ENCODE assay signal across 13 cellular contexts in the genomic region with DNA sequence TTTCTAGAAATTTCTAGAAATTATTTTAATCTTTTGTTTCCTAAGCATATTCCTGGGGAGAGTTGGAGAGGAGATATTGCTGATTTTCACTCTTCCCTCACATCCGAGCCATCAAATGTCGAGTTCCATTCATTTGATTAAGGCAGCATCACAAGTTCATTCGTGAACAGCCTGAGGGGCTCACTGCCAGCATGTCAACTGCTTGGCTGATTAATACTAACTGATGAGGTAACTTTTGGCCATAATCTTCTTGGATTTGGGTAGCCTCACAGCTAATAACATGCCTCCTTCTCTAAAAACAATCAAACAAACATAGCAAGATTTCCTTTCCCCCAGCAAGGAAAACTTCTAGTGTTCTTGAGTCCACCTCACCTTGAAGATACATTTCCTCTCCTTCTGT.
A peak's percentile ranks its signal among the peaks of the same experiment; 100 is the strongest.
DNase-seq lines count a peak whose midpoint lies in the region; ATAC-seq, FAIRE-seq and TF ChIP-seq lines count a peak whose summit lies in the region.
"Had no signal": no experiment of that assay in that cellular context is flagged by ENCODE, and none has a peak within 500 bp of the region (broad histone marks: within the 10 kb centered on the region; RNA-seq: fewer than 3 reads in every experiment).

No MANE protein-coding gene starts in this region.

- CTCF ChIA-PET in H1 (lab: Charles Lee; ENCODE audit: partially characterized antibody), result interaction anchor here (0.8 to 3.7 kb wide), 6 partner anchors 20 to 76 kb away, joined by 3 to 19 read pairs (median 3); no protein-coding TSS in a partner anchor
- CTCF ChIA-PET in naive thymus-derived CD4-positive, alpha-beta T cell (lab: Charles Lee), result interaction anchor here (1.0 kb wide), 1 partner anchor 20 kb away, joined by 3 read pairs; no protein-coding TSS in a partner anchor

- H4K5ac ChIP-seq in H1 (ENCODE audit: insufficient read length, low read depth, low read length), result no peak overlapping the region

- intact Hi-C loops in naive thymus-derived CD4-positive, alpha-beta T cell (cut with micrococcal nuclease), result no loop called here

- H3K9me2 ChIP-seq in Karpas-422 (replicated peaks; ENCODE audit: insufficient read depth, low read length), result no peaks in the 10 kb centered on the region

- FAIRE-seq in H1 (lab: Jason Lieb, UNC), result no peak
- no peak for FAIRE-seq in H54 (lab: Jason Lieb, UNC)

- H3K4ac ChIP-seq in H1 (replicated peaks; ENCODE audit: insufficient read length, low read depth, low read length), result no peak overlapping the region

- no peak for TF ChIP-seq POLR2A in H1 (IDR thresholded peaks at IDR 0.05; ENCODE audit: control extremely low read depth in 1 of 2, low read depth in 2 of 2, low read length in 2 of 2)
- TF ChIP-seq POLR2A in H54 (IDR thresholded peaks at IDR 0.05; ENCODE audit: low read depth, low read length), result no peak

- H2BK12ac ChIP-seq in H1 (ENCODE audit: low read depth, low read length), result no peak overlapping the region

- TF ChIP-seq CTCF in H1 (IDR thresholded peaks at IDR 0.05; ENCODE audit: control extremely low read depth in 1 of 3, insufficient read depth in 1 of 3, low read depth in 1 of 3, low read length in 3 of 3), result no peak

- DNase-seq in CD4-positive, CD25-positive, alpha-beta regulatory T cell, result no peak
- no peak for DNase-seq in Karpas-422
- no peak for DNase-seq in H1 (ENCODE audit: low read depth in 1 of 2, low spot score in 2 of 2)
- DNase-seq in naive thymus-derived CD4-positive, alpha-beta T cell, result no peak
- DNase-seq in H54 (ENCODE audit: insufficient read length, low spot score), result no peak
- DNase-seq in NCI-H187 (lab: John Stamatoyannopoulos, UW), result no peak
- DNase-seq: colonic mucosa, NCI-H2029, NCI-H748 treated with DMSO at 0.1 percent for 48 hours had no signal

- H3K36me3 ChIP-seq in CD4-positive, CD25-positive, alpha-beta regulatory T cell (ENCODE audit: control insufficient read depth, insufficient read depth, low read length), result peaks cover 46% of the 10 kb centered on the region
- H3K36me3 ChIP-seq in Karpas-422 (ENCODE audit: insufficient read depth, low read length), result peaks cover 45% of the 10 kb centered on the region
- no peaks in the 10 kb centered on the region; a peak in 2 of 8 replicates for H3K36me3 ChIP-seq in H1 (ENCODE audit: control insufficient read depth in 2 of 4, insufficient read depth in 4 of 4, low read length in 3 of 4)
- H3K36me3 ChIP-seq in naive thymus-derived CD4-positive, alpha-beta T cell (ENCODE audit: control insufficient read depth in 2 of 3, insufficient read depth in 3 of 3, low read length in 3 of 3), result peaks cover 5 to 43% (median 16%) of the 10 kb centered on the region in 3 experiments

- no peak overlapping the region for H2BK120ac ChIP-seq in H1 (replicated peaks; ENCODE audit: low read depth, low read length)

- H3K56ac ChIP-seq in H1 (replicated peaks; ENCODE audit: insufficient read length, low read depth, low read length), result no peak overlapping the region

- no peak for ATAC-seq in CD4-positive, CD25-positive, alpha-beta regulatory T cell (ENCODE audit: low read depth in 2 of 2)
- no peak for ATAC-seq in naive thymus-derived CD4-positive, alpha-beta T cell
- no peak for ATAC-seq in HG03139 (IDR thresholded peaks at IDR 0.05; ENCODE audit: unreplicated experiment)
- ATAC-seq in GM19023 (IDR thresholded peaks at IDR 0.05; ENCODE audit: unreplicated experiment), result no peak

- H3K27ac Mint-ChIP-seq in CD4-positive, CD25-positive, alpha-beta regulatory T cell, result peak overlapping the region in 2 of 3 donors; percentile 21 to 65
- peak overlapping the region in 8 of 9 donors; percentile 64 to 94 (median 72) for H3K27ac Mint-ChIP-seq in naive thymus-derived CD4-positive, alpha-beta T cell
- H3K27ac Mint-ChIP-seq: mesothelial cell of epicardium had no signal

- H4K8ac ChIP-seq in H1 (ENCODE audit: extremely low read depth, insufficient read depth, low read length), result no peak overlapping the region

- peaks cover 4% of the 10 kb centered on the region; the same call in 1 of the 2 replicates for H3K23me2 ChIP-seq in H1 (ENCODE audit: low read depth, low read length)

- POLR2A ChIA-PET in H1 (lab: Charles Lee; ENCODE audit: partially characterized antibody), result no interaction called here
- POLR2A ChIA-PET in naive thymus-derived CD4-positive, alpha-beta T cell (lab: Charles Lee), result interaction anchor here (1.0 to 3.7 kb wide), 7 partner anchors 20 to 53 kb away, joined by 3 to 27 read pairs (median 4); no protein-coding TSS in a partner anchor

- H3K27me3 ChIP-seq in CD4-positive, CD25-positive, alpha-beta regulatory T cell (ENCODE audit: control insufficient read depth, insufficient read depth, low read length), result no peaks in the 10 kb centered on the region
- no peaks in the 10 kb centered on the region for H3K27me3 ChIP-seq in Karpas-422 (ENCODE audit: low read length)
- H3K27me3 ChIP-seq in H1 (replicated peaks in 1 of 4; ENCODE audit: control insufficient read depth in 3 of 4, extremely low read depth in 1 of 4, insufficient read depth in 3 of 4, low read length in 3 of 4), result no peaks in the 10 kb centered on the region
- no peaks in the 10 kb centered on the region for H3K27me3 ChIP-seq in naive thymus-derived CD4-positive, alpha-beta T cell (ENCODE audit: control insufficient read depth in 2 of 2, insufficient read depth in 2 of 2, low read length in 2 of 2)
- H3K27me3 ChIP-seq: colonic mucosa had no signal

- peaks cover 18% of the 10 kb centered on the region for H3K4me1 ChIP-seq in CD4-positive, CD25-positive, alpha-beta regulatory T cell (ENCODE audit: control insufficient read depth, insufficient read depth, low read length, poor library complexity, severe bottlenecking)
- peaks cover 94% of the 10 kb centered on the region for H3K4me1 ChIP-seq in Karpas-422 (ENCODE audit: low read length)
- H3K4me1 ChIP-seq in H1 (replicated peaks in 1 of 4; ENCODE audit: control insufficient read depth in 3 of 4, insufficient read depth in 4 of 4, low read length in 3 of 4), result peaks cover 5 to 12% (median 8%) of the 10 kb centered on the region in 4 experiments; a peak in 5 of 7 replicates
- peaks cover 16 to 50% of the 10 kb centered on the region in 2 donors for H3K4me1 ChIP-seq in naive thymus-derived CD4-positive, alpha-beta T cell (ENCODE audit: control insufficient read depth in 2 of 2, insufficient read depth in 2 of 2, low read length in 2 of 2)

- H3K9me3 ChIP-seq in CD4-positive, CD25-positive, alpha-beta regulatory T cell (ENCODE audit: control insufficient read depth in 2 of 2, low read length in 2 of 2), result no peaks in the 10 kb centered on the region
- no peaks in the 10 kb centered on the region for H3K9me3 ChIP-seq in Karpas-422 (ENCODE audit: low read length)
- H3K9me3 ChIP-seq in H1 (ENCODE audit: insufficient read depth in 2 of 2, low read depth in 1 of 2, low read length in 1 of 2), result no peaks in the 10 kb centered on the region
- no peaks in the 10 kb centered on the region for H3K9me3 ChIP-seq in naive thymus-derived CD4-positive, alpha-beta T cell (ENCODE audit: control insufficient read depth in 2 of 3, low read length in 3 of 3)
- H3K9me3 ChIP-seq: colonic mucosa had no signal

- peaks cover 84% of the 10 kb centered on the region for H3K79me2 ChIP-seq in Karpas-422 (ENCODE audit: low read length)
- H3K79me2 ChIP-seq in H1 (ENCODE audit: control insufficient read depth in 1 of 2, insufficient read depth in 2 of 2, low read length in 2 of 2), result 0 out of 4 replicates have a peak, but pooled peaks cover 0 to 5% of the 10 kb centered on the region in 2 experiments

- H4K91ac ChIP-seq in H1 (replicated peaks; ENCODE audit: insufficient read length, low read length), result no peak overlapping the region

- H3K9me3 Mint-ChIP-seq in CD4-positive, CD25-positive, alpha-beta regulatory T cell, result peaks cover 0 to 3% (median 0%) of the 10 kb centered on the region in 7 donors
- peaks cover 0 to 7% (median 0%) of the 10 kb centered on the region in 11 donors for H3K9me3 Mint-ChIP-seq in naive thymus-derived CD4-positive, alpha-beta T cell
- H3K9me3 Mint-ChIP-seq: mesothelial cell of epicardium had no signal

- H3K14ac ChIP-seq in H1 (ENCODE audit: insufficient read length), result no peak overlapping the region

- H2BK5ac ChIP-seq in H1 (ENCODE audit: low read depth, low read length), result no peak overlapping the region

- TF ChIP-seq EP300 in H1 (IDR thresholded peaks at IDR 0.05; ENCODE audit: borderline replicate concordance in 1 of 2, low read depth in 2 of 2, low read length in 2 of 2), result no peak

- no peak overlapping the region for H3K23ac ChIP-seq in H1 (ENCODE audit: insufficient read length)

- H3K9ac ChIP-seq in Karpas-422 (ENCODE audit: low read length) (peak overlapping the region; percentile 43; the same call in 1 of the 2 replicates), H1 (replicated peaks in 1 of 4; ENCODE audit: extremely low read depth in 1 of 4, low read depth in 3 of 4, low read length in 3 of 4) (no peak overlapping the region)

- peak overlapping the region in 1 of 4 donors; percentile 22 for H3K4me3 Mint-ChIP-seq in CD4-positive, CD25-positive, alpha-beta regulatory T cell
- H3K4me3 Mint-ChIP-seq in naive thymus-derived CD4-positive, alpha-beta T cell, result peak overlapping the region; percentile 35 to 83 (median 72)
- H3K4me3 Mint-ChIP-seq: mesothelial cell of epicardium had no signal

- H3K4me2 ChIP-seq in Karpas-422 (ENCODE audit: low read depth, low read length, poor library complexity, severe bottlenecking) (peak overlapping the region; percentile 51), H1 (ENCODE audit: insufficient read depth in 1 of 2, low read depth in 2 of 2, low read length in 2 of 2) (no peak overlapping the region)

- H3K4me3 ChIP-seq in CD4-positive, CD25-positive, alpha-beta regulatory T cell (ENCODE audit: low read depth, low read length), result no peak overlapping the region
- 0 out of 2 replicates have a peak overlapping the region, but pooled peaks have one; percentile 15 for H3K4me3 ChIP-seq in Karpas-422 (ENCODE audit: low read length)
- no peak overlapping the region for H3K4me3 ChIP-seq in H1 (ENCODE audit: extremely low read depth in 1 of 4, insufficient read depth in 2 of 4, low read depth in 3 of 4, low read length in 4 of 4)
- no peak overlapping the region for H3K4me3 ChIP-seq in naive thymus-derived CD4-positive, alpha-beta T cell (ENCODE audit: low read length)
- H3K4me3 ChIP-seq: colonic mucosa had no signal

- H2AFZ ChIP-seq in Karpas-422 (ENCODE audit: low read length) (no peak overlapping the region), H1 (ENCODE audit: low read length) (no peak overlapping the region)

- H2BK20ac ChIP-seq in H1 (ENCODE audit: low read length), result no peak overlapping the region

- no peak for TF ChIP-seq RAD21 in H1 (IDR thresholded peaks at IDR 0.05 in 1 of 2, conservative IDR thresholded peaks at IDR 0.05 in 1 of 2; ENCODE audit: low read depth in 2 of 2, low read length in 2 of 2)

- H3K18ac ChIP-seq in H1 (ENCODE audit: extremely low read depth, low read length), result no peak overlapping the region

- no peak overlapping the region for H2BK15ac ChIP-seq in H1 (ENCODE audit: low read length)

- no peaks in the 10 kb centered on the region for H3K27me3 Mint-ChIP-seq in CD4-positive, CD25-positive, alpha-beta regulatory T cell
- no peaks in the 10 kb centered on the region for H3K27me3 Mint-ChIP-seq in naive thymus-derived CD4-positive, alpha-beta T cell

- H2AK5ac ChIP-seq in H1 (ENCODE audit: low read depth, low read length), result 0 out of 2 replicates have a peak overlapping the region, but pooled peaks have one; percentile 28

- no peaks in the 10 kb centered on the region for H4K20me1 ChIP-seq in Karpas-422 (ENCODE audit: insufficient read depth, low read depth, low read length)
- H4K20me1 ChIP-seq in H1 (replicated peaks in 1 of 2; ENCODE audit: control insufficient read depth in 1 of 2, insufficient read depth in 2 of 2, low read length in 2 of 2), result peaks cover 0 to 3% of the 10 kb centered on the region in 2 experiments

- peaks cover 34% of the 10 kb centered on the region for H3K36me3 Mint-ChIP-seq in CD4-positive, CD25-positive, alpha-beta regulatory T cell
- peaks cover 7 to 56% (median 31%) of the 10 kb centered on the region in 5 donors for H3K36me3 Mint-ChIP-seq in naive thymus-derived CD4-positive, alpha-beta T cell

- no peak overlapping the region for H3K27ac ChIP-seq in CD4-positive, CD25-positive, alpha-beta regulatory T cell (ENCODE audit: insufficient read depth, low read length, poor library complexity, severe bottlenecking)
- peak overlapping the region; percentile 99 for H3K27ac ChIP-seq in Karpas-422 (ENCODE audit: low read length)
- no peak overlapping the region for H3K27ac ChIP-seq in H1 (ENCODE audit: low read depth, low read length)
- H3K27ac ChIP-seq in naive thymus-derived CD4-positive, alpha-beta T cell (ENCODE audit: low read depth, low read length), result peak overlapping the region; percentile 74
- H3K27ac ChIP-seq: C4-2B, colonic mucosa had no signal

- 96% methylated on average over 3 of the region's 3 CpGs; no CpG with 5 or more reads in 1 of the 2 experiments for WGBS in H1 (ENCODE audit: extremely low coverage in 1 of 2, insufficient coverage in 1 of 2, insufficient read length in 1 of 2, insufficient replicate concordance in 2 of 2, low coverage in 1 of 2, low lambda C conversion rate in 2 of 2, missing lambda C conversion rate in 1 of 2), 2 experiments

- no peaks in the 10 kb centered on the region for H3K79me1 ChIP-seq in H1 (ENCODE audit: low read depth, low read length)

- peaks cover 23 to 53% (median 37%) of the 10 kb centered on the region in 4 donors for H3K4me1 Mint-ChIP-seq in CD4-positive, CD25-positive, alpha-beta regulatory T cell
- H3K4me1 Mint-ChIP-seq in naive thymus-derived CD4-positive, alpha-beta T cell, result peaks cover 40 to 92% (median 84%) of the 10 kb centered on the region in 7 donors

Comparison
In these comparisons a context has a peak if more than half of its experiments do, and no peak if none do; other contexts are left out.
1. H3K27ac ChIP-seq: peak in Karpas-422 (single experiment) and naive thymus-derived CD4-positive, alpha-beta T cell (single experiment); none in CD4-positive, CD25-positive, alpha-beta regulatory T cell (single experiment) and H1 (single experiment).